8 cellular contexts compared by ENCODE assay signal in genomic region chr13:113820813-113821651, GRCh38. TPM values are rescaled to one million over a fixed set of nuclear protein-coding genes. Genes with fewer than 3 reads are reported as not detected.
DNase-seq lines count a peak whose midpoint lies in the region; ATAC-seq and TF ChIP-seq lines count a peak whose summit lies in the region.

No MANE protein-coding gene starts in this region.

- peak overlapping the region; percentile 57 for H3K4me2 ChIP-seq in smooth muscle cell

- intact Hi-C loops in ascending aorta (cut with DNase I) (no loop called here), left ventricle myocardium superior (cut with micrococcal nuclease) (no loop called here)
- intact Hi-C loops in activated CD8-positive, alpha-beta T cell treated with anti-CD3 and anti-CD28 coated beads for 36 hours (cut with micrococcal nuclease): no loop called here

- H3K27ac Mint-ChIP-seq in immature natural killer cell: no peak overlapping the region
- H3K27ac Mint-ChIP-seq in activated CD8-positive, alpha-beta T cell treated with anti-CD3 and anti-CD28 coated beads for 36 hours: no peak overlapping the region

- peaks cover 3 to 6% (median 4%) of the 10 kb centered on the region in 3 donors for H3K27me3 Mint-ChIP-seq in immature natural killer cell (ENCODE audit: low read depth in 3 of 3)
- no peaks in the 10 kb centered on the region for H3K27me3 Mint-ChIP-seq in activated CD8-positive, alpha-beta T cell treated with anti-CD3 and anti-CD28 coated beads for 36 hours

- H3K4me1 Mint-ChIP-seq in immature natural killer cell: peaks cover 9% of the 10 kb centered on the region in 2 donors
- peaks cover 13% of the 10 kb centered on the region for H3K4me1 Mint-ChIP-seq in activated CD8-positive, alpha-beta T cell treated with anti-CD3 and anti-CD28 coated beads for 36 hours (ENCODE audit: low read depth)

- POLR2A ChIA-PET in activated CD8-positive, alpha-beta T cell treated with anti-CD3 and anti-CD28 coated beads for 36 hours (lab: Charles Lee): no interaction called here

- H3K9ac ChIP-seq in smooth muscle cell (ENCODE audit: low read depth): peak overlapping the region; percentile 6

- H3K4me1 ChIP-seq in ascending aorta (peaks cover 18 to 27% of the 10 kb centered on the region in 2 donors), smooth muscle cell (ENCODE audit: low read depth) (no peaks in the 10 kb centered on the region)

- H3K4me3 Mint-ChIP-seq in immature natural killer cell: no peak overlapping the region
- no peak overlapping the region for H3K4me3 Mint-ChIP-seq in activated CD8-positive, alpha-beta T cell treated with anti-CD3 and anti-CD28 coated beads for 36 hours

- peak; percentile 59 for DNase-seq in NCI-H128 (lab: John Stamatoyannopoulos, UW; ENCODE audit: unreplicated experiment)
- peak; percentile 33 to 87 for DNase-seq in ascending aorta (ENCODE audit: low spot score in 2 of 2)
- peak; percentile 85 for DNase-seq in left ventricle myocardium superior
- peak; percentile 52 for DNase-seq in smooth muscle cell (lab: John Stamatoyannopoulos, UW; ENCODE audit: unreplicated experiment)
- no peak for DNase-seq in immature natural killer cell
- no peak for DNase-seq in NCI-H1930 (lab: John Stamatoyannopoulos, UW)
- no peak for DNase-seq in activated CD8-positive, alpha-beta T cell treated with anti-CD3 and anti-CD28 coated beads for 36 hours

- no peaks in the 10 kb centered on the region for H3K36me3 Mint-ChIP-seq in immature natural killer cell
- peaks cover 16% of the 10 kb centered on the region for H3K36me3 Mint-ChIP-seq in activated CD8-positive, alpha-beta T cell treated with anti-CD3 and anti-CD28 coated beads for 36 hours (ENCODE audit: low read depth)

- TF ChIP-seq CTCF in ascending aorta (IDR thresholded peaks at IDR 0.05): no peak
- TF ChIP-seq CTCF in smooth muscle cell (IDR thresholded peaks at IDR 0.05; ENCODE audit: borderline replicate concordance, insufficient read depth, poor library complexity, severe bottlenecking): no peak
- TF ChIP-seq CTCF in activated CD8-positive, alpha-beta T cell treated with anti-CD3 and anti-CD28 coated beads for 36 hours (IDR thresholded peaks at IDR 0.05): no peak

- H3K36me3 ChIP-seq in ascending aorta (peaks cover 53% of the 10 kb centered on the region in 2 donors), smooth muscle cell (ENCODE audit: low read depth) (no peaks in the 10 kb centered on the region)

- H3F3A ChIP-seq in smooth muscle cell (ENCODE audit: low read depth): peaks cover 7% of the 10 kb centered on the region

- 26% methylated on average over 53 of the region's 54 CpGs for WGBS in smooth muscle cell (ENCODE audit: low lambda C conversion rate)

- CTCF ChIA-PET in activated CD8-positive, alpha-beta T cell treated with anti-CD3 and anti-CD28 coated beads for 36 hours (lab: Charles Lee): no interaction called here

- no peaks in the 10 kb centered on the region for H4K20me1 ChIP-seq in smooth muscle cell (ENCODE audit: low read depth)

- ATAC-seq in left ventricle myocardium superior (peak; percentile 84), GM21528 (IDR thresholded peaks at IDR 0.05; ENCODE audit: low FRiP score, unreplicated experiment) (no peak)
- ATAC-seq in activated CD8-positive, alpha-beta T cell treated with anti-CD3 and anti-CD28 coated beads for 36 hours: no peak

- H3K27ac ChIP-seq in ascending aorta (peak overlapping the region; percentile 67 to 72), smooth muscle cell (ENCODE audit: low read depth) (peak overlapping the region; percentile 76)

- H3K9me3 ChIP-seq in ascending aorta: no peaks in the 10 kb centered on the region
- H3K9me3 ChIP-seq in smooth muscle cell (replicated peaks; ENCODE audit: low read depth): no peaks in the 10 kb centered on the region

- no peaks in the 10 kb centered on the region for H3K79me2 ChIP-seq in smooth muscle cell (ENCODE audit: low read depth)

- H3K9me3 Mint-ChIP-seq in immature natural killer cell: no peaks in the 10 kb centered on the region
- no peaks in the 10 kb centered on the region for H3K9me3 Mint-ChIP-seq in activated CD8-positive, alpha-beta T cell treated with anti-CD3 and anti-CD28 coated beads for 36 hours

- H2AFZ ChIP-seq in smooth muscle cell (ENCODE audit: low read depth): no peak overlapping the region

- H3K27me3 ChIP-seq in ascending aorta (no peaks in the 10 kb centered on the region), smooth muscle cell (ENCODE audit: low read depth) (no peaks in the 10 kb centered on the region)

- H3K4me3 ChIP-seq in ascending aorta (peak overlapping the region; percentile 18 to 19), smooth muscle cell (no peak overlapping the region)

RNA-seq across cellular contexts. Expression of gene GAS6, which starts 42.8 kb away (rescaled TPM):
- total RNA-seq in ascending aorta (502 TPM), left ventricle myocardium superior (210 TPM), smooth muscle cell (21.7 and 25.6 TPM in 2 replicates)
- polyA plus RNA-seq in smooth muscle cell (45.2 and 58.5 TPM in 2 replicates), immature natural killer cell (1 to 10 TPM in 2 of 3 donors, not detected in 1; 1.0 to 1.2 TPM)
- total RNA-seq in activated CD8-positive, alpha-beta T cell treated with anti-CD3 and anti-CD28 coated beads for 36 hours: under 1 TPM; 0.23 to 0.25 TPM

Comparison
In these comparisons a context has a peak if more than half of its experiments do, and no peak if none do; other contexts are left out.
1. DNase-seq: peak in NCI-H128 (single experiment), ascending aorta (2 of 2), left ventricle myocardium superior (single experiment) and smooth muscle cell (single experiment); none in immature natural killer cell (0 of 3), NCI-H1930 (0 of 2) and activated CD8-positive, alpha-beta T cell treated with anti-CD3 and anti-CD28 coated beads for 36 hours (single experiment).
2. RNA of gene GAS6, which starts 42.8 kb away (total RNA-seq): 502 TPM in ascending aorta (single experiment), 210 TPM in left ventricle myocardium superior (single experiment) and 21.7 to 25.6 TPM in smooth muscle cell; 0.23 to 0.25 TPM in activated CD8-positive, alpha-beta T cell treated with anti-CD3 and anti-CD28 coated beads for 36 hours; every median in the first group is over 10 times any median in the second.